In the genomic region with DNA sequence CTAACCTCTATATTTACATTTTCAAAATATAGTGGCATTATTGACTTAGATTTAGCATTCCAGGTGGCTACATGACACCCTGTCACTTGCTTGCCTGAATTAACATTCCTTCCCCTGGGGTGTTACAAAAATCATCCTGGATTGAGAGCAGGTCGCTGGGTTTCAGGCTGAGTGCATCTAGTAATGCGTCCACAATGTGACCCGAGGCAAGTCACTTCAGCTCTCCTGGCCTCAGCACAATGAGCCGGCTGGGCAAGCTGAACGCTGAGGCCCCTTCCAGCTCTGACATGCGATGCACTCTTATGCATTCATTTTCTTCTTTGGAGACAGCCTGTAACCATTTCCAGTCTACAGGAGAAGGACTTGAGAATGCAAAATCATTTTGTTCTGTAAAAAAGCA, we compare ENCODE assay signal across 3 cellular contexts.
TF ChIP-seq lines count a peak whose summit lies in the region.

No MANE protein-coding gene starts in this region.

TF ChIP-seq in SK-N-SH, 30 proteins besides CTCF, POLR2A, EP300 and RAD21:
- TF ChIP-seq FOSL2 (IDR thresholded peaks at IDR 0.05; ENCODE audit: borderline replicate concordance, low read depth) = no peak
- no peak for TF ChIP-seq ELF1 (IDR thresholded peaks at IDR 0.05)
- TF ChIP-seq, protein P1, sequence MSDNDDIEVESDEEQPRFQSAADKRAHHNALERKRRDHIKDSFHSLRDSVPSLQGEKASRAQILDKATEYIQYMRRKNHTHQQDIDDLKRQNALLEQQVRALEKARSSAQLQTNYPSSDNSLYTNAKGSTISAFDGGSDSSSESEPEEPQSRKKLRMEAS (IDR thresholded peaks at IDR 0.05; ENCODE audit: low read depth) = no peak
- TF ChIP-seq FOXJ3 (CRISPR knock-in tag; IDR thresholded peaks at IDR 0.05) = no peak
- no peak for TF ChIP-seq TEAD4 (IDR thresholded peaks at IDR 0.05; ENCODE audit: borderline replicate concordance, insufficient read depth)
- TF ChIP-seq FOXM1 (IDR thresholded peaks at IDR 0.05; ENCODE audit: low read depth) = no peak
- no peak for TF ChIP-seq USF2 (IDR thresholded peaks at IDR 0.05; ENCODE audit: borderline replicate concordance, low read depth, low read length)
- no peak for TF ChIP-seq NFIC (IDR thresholded peaks at IDR 0.05; ENCODE audit: borderline replicate concordance)

TF ChIP-seq in SK-N-SH treated with all-trans-retinoic acid at 6 μM for 48 hours, 23 proteins besides CTCF, POLR2A, EP300 and RAD21:
- TF ChIP-seq TCF4 (CRISPR knock-in tag; IDR thresholded peaks at IDR 0.05; ENCODE audit: borderline replicate concordance) (no peak), PATZ1 (CRISPR knock-in tag; IDR thresholded peaks at IDR 0.05; ENCODE audit: borderline replicate concordance) (no peak), CREB5 (CRISPR knock-in tag; IDR thresholded peaks at IDR 0.05; ENCODE audit: low read depth) (no peak), ZNF8 (CRISPR knock-in tag; IDR thresholded peaks at IDR 0.05) (no peak), RARB (CRISPR knock-in tag; IDR thresholded peaks at IDR 0.05) (no peak)

TF ChIP-seq in H1, 55 proteins besides CTCF, POLR2A, EP300 and RAD21 (continued from another document):
- TF ChIP-seq ATF3 (IDR thresholded peaks at IDR 0.05; ENCODE audit: insufficient read depth, low read depth, low read length) (no peak), ZNF274 (IDR thresholded peaks at IDR 0.05; ENCODE audit: borderline replicate concordance, extremely low read depth, low read length) (no peak)
